ENCODE assay signal across 37 cellular contexts in genomic region chr13:25961294-25961693, GRCh38.
"Had no signal": no experiment of that assay in that cellular context is flagged by ENCODE, and none has a peak within 500 bp of the region (broad histone marks: within the 10 kb centered on the region; RNA-seq: fewer than 3 reads in every experiment).

No MANE protein-coding gene starts in this region.

- H3K9me3 ChIP-seq: adrenal gland, ascending aorta, body of pancreas, breast epithelium had no signal

- H3K4me1 ChIP-seq: adrenal gland, ascending aorta, body of pancreas, breast epithelium had no signal

- H3K4me3 ChIP-seq: adrenal gland, ascending aorta, body of pancreas, breast epithelium, cardiac muscle cell had no signal

- H3K36me3 ChIP-seq: adrenal gland, ascending aorta, brain microvascular endothelial cell, breast epithelium, cardiac muscle cell had no signal

- H3K27ac Mint-ChIP-seq: activated naive CD4-positive, alpha-beta T cell treated with anti-CD3 and anti-CD28 coated beads, Interleukin-2, amount 10 ng/mL, durations not matched to agents 7 days and 5 days; activated naive CD4-positive, alpha-beta T cell treated with anti-CD3 and anti-CD28 coated beads, Interleukin-2, amount 50 U/mL, for 24 hours; activated naive CD4-positive, alpha-beta T cell treated with anti-CD3 and anti-CD28 coated beads, Interleukin-2, amount 50 U/mL, for 72 hours; activated naive CD8-positive, alpha-beta T cell; activated naive CD8-positive, alpha-beta T cell treated with anti-CD3 and anti-CD28 coated beads for 36 hours; activated T-cell treated with anti-CD3 and anti-CD28 coated beads, Interleukin-2, amount 50 U/mL, for 24 hours; activated T-cell treated with anti-CD3 and anti-CD28 coated beads, Interleukin-2, amount 50 U/mL, for 72 hours; activated T-helper 1 cell treated with anti-CD3 and anti-CD28 coated beads, Interleukin-12 subunit alpha, Interleukin-12 subunit beta, Interleukin-2, Interleukin-4 antibody, amounts not matched to agents 30 ng/mL and 10 ng/mL and 1 ng/mL, durations not matched to agents 14 hours and 24 hours and 36 hours; activated T-helper 17 cell treated with anti-CD3 and anti-CD28 coated beads, Interleukin-2, amount 50 U/mL, for 72 hours; activated T-helper 2 cell treated with anti-CD3 and anti-CD28 coated beads, Interferon-gamma antibody, Interleukin-2, Interleukin-4, amounts not matched to agents 10 μg/mL and 5 μg/mL and 100 μg/mL, durations not matched to agents 14 hours and 24 hours and 36 hours; brain had no signal

- ATAC-seq: activated naive CD4-positive, alpha-beta T cell treated with anti-CD3 and anti-CD28 coated beads, Interleukin-2, amount 50 U/mL, for 72 hours; activated T-cell treated with anti-CD3 and anti-CD28 coated beads, Interleukin-2, amount 50 U/mL, for 4 hours; activated T-cell treated with anti-CD3 and anti-CD28 coated beads, Interleukin-2, amount 50 U/mL, for 72 hours; activated T-helper 17 cell treated with anti-CD3 and anti-CD28 coated beads, Interleukin-2, amount 50 U/mL, for 72 hours; body of pancreas had no signal

- FAIRE-seq: astrocyte had no signal

- DNase-seq: activated effector memory CD4-positive, alpha-beta T cell treated with anti-CD3 and anti-CD28 coated beads, Interleukin-2, amount 50 U/mL, for 16 hours; activated effector memory CD4-positive, alpha-beta T cell treated with Interleukin-2 at 50 U/mL for 16 hours; activated gamma-delta T cell; activated gamma-delta T cell treated with Interleukin-2 at 50 U/mL for 16 hours; activated naive CD4-positive, alpha-beta T cell; activated naive CD4-positive, alpha-beta T cell treated with anti-CD3 and anti-CD28 coated beads for 36 hours; activated naive CD4-positive, alpha-beta T cell treated with anti-CD3 and anti-CD28 coated beads, Interleukin-2, amount 10 ng/mL, durations not matched to agents 7 days and 5 days; activated naive CD4-positive, alpha-beta T cell treated with anti-CD3 and anti-CD28 coated beads, Interleukin-2, amount 50 U/mL, for 16 hours; activated naive CD4-positive, alpha-beta T cell treated with Interleukin-2 at 50 U/mL for 16 hours; activated naive CD8-positive, alpha-beta T cell treated with anti-CD3 and anti-CD28 coated beads for 36 hours; activated T-cell treated with anti-CD3 and anti-CD28 coated beads, Interleukin-2, amount 50 U/mL, for 1 hour; activated T-cell treated with anti-CD3 and anti-CD28 coated beads, Interleukin-2, amount 50 U/mL, for 24 hours; activated T-cell treated with anti-CD3 and anti-CD28 coated beads, Interleukin-2, amount 50 U/mL, for 4 hours; activated T-cell treated with anti-CD3 and anti-CD28 coated beads, Interleukin-2, amount 50 U/mL, for 48 hours; activated T-cell treated with anti-CD3 and anti-CD28 coated beads, Interleukin-2, amount 50 U/mL, for 72 hours; amniotic stem cell; amygdala; anterior cingulate cortex; aorta; body of pancreas; brain microvascular endothelial cell; caudate nucleus; central memory CD4-positive, alpha-beta T cell; cerebellar nuclear complex had no signal

- H3K4me3 Mint-ChIP-seq: activated naive CD4-positive, alpha-beta T cell treated with anti-CD3 and anti-CD28 coated beads for 36 hours; activated naive CD4-positive, alpha-beta T cell treated with anti-CD3 and anti-CD28 coated beads, Interleukin-2, amount 10 ng/mL, durations not matched to agents 7 days and 5 days; activated naive CD4-positive, alpha-beta T cell treated with anti-CD3 and anti-CD28 coated beads, Interleukin-2, amount 50 U/mL, for 24 hours; activated naive CD8-positive, alpha-beta T cell; activated naive CD8-positive, alpha-beta T cell treated with anti-CD3 and anti-CD28 coated beads for 36 hours; activated T-cell treated with anti-CD3 and anti-CD28 coated beads, Interleukin-2, amount 50 U/mL, for 24 hours; activated T-cell treated with anti-CD3 and anti-CD28 coated beads, Interleukin-2, amount 50 U/mL, for 4 hours; activated T-cell treated with anti-CD3 and anti-CD28 coated beads, Interleukin-2, amount 50 U/mL, for 72 hours; activated T-helper 1 cell treated with anti-CD3 and anti-CD28 coated beads, Interleukin-12 subunit alpha, Interleukin-12 subunit beta, Interleukin-2, Interleukin-4 antibody, amounts not matched to agents 30 ng/mL and 10 ng/mL and 1 ng/mL, durations not matched to agents 14 hours and 24 hours and 36 hours; activated T-helper 17 cell treated with anti-CD3 and anti-CD28 coated beads, Interleukin-2, amount 50 U/mL, for 72 hours; brain; central memory CD8-positive, alpha-beta T cell had no signal

- H3K27me3 ChIP-seq: adrenal gland, ascending aorta, body of pancreas, brain microvascular endothelial cell, breast epithelium, cardiac muscle cell had no signal

- H3K9me3 Mint-ChIP-seq: activated naive CD4-positive, alpha-beta T cell treated with anti-CD3 and anti-CD28 coated beads, Interleukin-2, amount 50 U/mL, for 24 hours; central memory CD8-positive, alpha-beta T cell had no signal

- H3K36me3 Mint-ChIP-seq: activated naive CD4-positive, alpha-beta T cell treated with anti-CD3 and anti-CD28 coated beads, Interleukin-2, amount 50 U/mL, for 24 hours; activated naive CD8-positive, alpha-beta T cell treated with anti-CD3 and anti-CD28 coated beads for 36 hours had no signal

- H3K27me3 Mint-ChIP-seq: activated naive CD4-positive, alpha-beta T cell treated with anti-CD3 and anti-CD28 coated beads, Interleukin-2, amount 50 U/mL, for 24 hours; activated naive CD8-positive, alpha-beta T cell; activated naive CD8-positive, alpha-beta T cell treated with anti-CD3 and anti-CD28 coated beads for 36 hours; activated T-cell treated with anti-CD3 and anti-CD28 coated beads, Interleukin-2, amount 50 U/mL, for 24 hours; activated T-helper 17 cell treated with anti-CD3 and anti-CD28 coated beads, Interleukin-2, amount 50 U/mL, for 72 hours; central memory CD8-positive, alpha-beta T cell had no signal

- H3K27ac ChIP-seq: adrenal gland, ascending aorta, body of pancreas, brain microvascular endothelial cell, breast epithelium, cardiac muscle cell had no signal
